ENCODE assay signal across 6 cellular contexts in the genomic region with DNA sequence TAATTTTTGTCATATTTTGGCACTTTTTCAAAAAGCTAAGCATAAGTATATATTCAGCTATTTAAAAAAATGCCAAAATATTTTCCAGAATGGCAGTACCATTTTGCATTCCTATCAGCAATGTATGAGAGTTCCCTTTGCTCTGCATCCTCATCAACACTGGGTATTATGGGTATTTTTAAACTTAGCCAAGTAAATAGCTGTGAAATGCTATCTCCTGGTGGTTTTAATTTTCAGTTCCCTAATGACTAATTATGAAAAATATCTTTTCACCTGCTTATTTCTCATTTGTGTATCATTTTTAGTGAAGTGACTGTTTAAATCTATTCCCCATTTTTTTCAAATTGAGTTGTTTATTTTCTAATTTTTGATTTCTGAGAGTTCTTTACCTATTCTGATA.
"Had no signal": no experiment of that assay in that cellular context is flagged by ENCODE, and none has a peak within 500 bp of the region (broad histone marks: within the 10 kb centered on the region; RNA-seq: fewer than 3 reads in every experiment).

No MANE protein-coding gene starts in this region.

- H3K4me3 ChIP-seq: GM23338, K562 had no signal

- DNase-seq: H9, HCEC 1CT, IMR-90, KG1 had no signal

- H3K27ac Mint-ChIP-seq: GM23338, H9 had no signal

- H2AFZ ChIP-seq: GM23338 had no signal

- H3K4me2 ChIP-seq: GM23338 had no signal

- H3K4me1 Mint-ChIP-seq: GM23338, H9 had no signal

- ATAC-seq: GM23338, K562 had no signal

- H3K4me3 Mint-ChIP-seq: GM23338, H9 had no signal
